Comparison of ENCODE assay signal across 11 cellular contexts in genomic region chr11:75103380-75104026, GRCh38. TPM values are rescaled to one million over a fixed set of nuclear protein-coding genes. Genes with fewer than 3 reads are reported as not detected.
DNase-seq lines count a peak whose midpoint lies in the region; ATAC-seq lines count a peak whose summit lies in the region.
"Had no signal": no experiment of that assay in that cellular context is flagged by ENCODE, and none has a peak within 500 bp of the region (broad histone marks: within the 10 kb centered on the region; RNA-seq: fewer than 3 reads in every experiment).

No MANE protein-coding gene starts in this region.

- no peak overlapping the region for H2BK15ac ChIP-seq in mesenchymal stem cell (ENCODE audit: low read depth, poor library complexity, severe bottlenecking)

- peaks cover 14% of the 10 kb centered on the region for H3K4me1 ChIP-seq in mesenchymal stem cell (ENCODE audit: control insufficient read depth, insufficient read depth, low read depth, low read length)

- peak overlapping the region; percentile 3 for H3K27ac ChIP-seq in mesenchymal stem cell (ENCODE audit: low read length, poor library complexity, severe bottlenecking)

- H2BK120ac ChIP-seq in mesenchymal stem cell (ENCODE audit: low read depth, low read length) = no peak overlapping the region

- no peak overlapping the region for H4K91ac ChIP-seq in mesenchymal stem cell (ENCODE audit: low read length)

- H3K36me3 ChIP-seq in mesenchymal stem cell (ENCODE audit: control insufficient read depth in 1 of 2, insufficient read depth in 2 of 2, low read depth in 1 of 2, low read length in 2 of 2) = peaks cover 0 to 8% of the 10 kb centered on the region in 2 experiments

- H3K9me3 Mint-ChIP-seq in effector memory CD8-positive, alpha-beta T cell = no peaks in the 10 kb centered on the region

- no peak overlapping the region for H3K23ac ChIP-seq in mesenchymal stem cell (ENCODE audit: low read length in 2 of 2)

- no peaks in the 10 kb centered on the region for H3K36me3 Mint-ChIP-seq in effector memory CD8-positive, alpha-beta T cell (ENCODE audit: insufficient read depth)

- H3K18ac ChIP-seq in mesenchymal stem cell (ENCODE audit: low read depth in 1 of 2, low read length in 2 of 2) = peak overlapping the region in 1 of 2 experiments; percentile 13

- peaks cover 0 to 3% of the 10 kb centered on the region in 2 donors for H3K4me1 Mint-ChIP-seq in effector memory CD8-positive, alpha-beta T cell (ENCODE audit: low read depth in 2 of 2)

- peak overlapping the region; percentile 78 for H3K9ac ChIP-seq in mesenchymal stem cell (ENCODE audit: low read length)

- DNase-seq in GM04504 (ENCODE audit: low read depth) = peak; percentile 39
- peak; percentile 34 for DNase-seq in amniotic epithelial cell (ENCODE audit: low read depth)
- DNase-seq in mesenchymal stem cell = peak; percentile 72
- no peak for DNase-seq in NCI-H2081 treated with DMSO at 0.1 percent for 48 hours (lab: John Stamatoyannopoulos, UW)
- DNase-seq in iPS-NIHi7 (ENCODE audit: extremely low spot score) = no peak
- no peak for DNase-seq in effector memory CD8-positive, alpha-beta T cell
- DNase-seq: activated CD8-positive, alpha-beta memory T cell treated with anti-CD3 and anti-CD28 coated beads, Interleukin-2, amount 50 U/mL, for 48 hours; dermis blood vessel endothelial cell; NCI-H524; stimulated activated CD4-positive, alpha-beta T cell treated with anti-CD3 and anti-CD28 coated beads, Interleukin-2, amount 100 ng/mL, for 24 hours had no signal

- no peak overlapping the region for H3K14ac ChIP-seq in mesenchymal stem cell (ENCODE audit: low read length in 2 of 2)

- no peak overlapping the region for H3K4me3 Mint-ChIP-seq in effector memory CD8-positive, alpha-beta T cell

- H4K8ac ChIP-seq in mesenchymal stem cell (ENCODE audit: low read length) = no peak overlapping the region

- no peak overlapping the region for H3K4ac ChIP-seq in mesenchymal stem cell (ENCODE audit: low read depth in 1 of 2, low read length in 2 of 2)

- peak; percentile 56 for ATAC-seq in HG03378 (IDR thresholded peaks at IDR 0.05; ENCODE audit: unreplicated experiment)
- no peak for ATAC-seq in effector memory CD8-positive, alpha-beta T cell (replicated peaks)

- no peak overlapping the region for H3K4me3 ChIP-seq in mesenchymal stem cell (ENCODE audit: insufficient read depth in 1 of 2, low read depth in 1 of 2, low read length in 2 of 2)

- H2AFZ ChIP-seq in mesenchymal stem cell (ENCODE audit: low read depth, low read length) = no peak overlapping the region

- H3K9me3 ChIP-seq in mesenchymal stem cell (ENCODE audit: control insufficient read depth, low read length) = no peaks in the 10 kb centered on the region

- no peak overlapping the region for H2BK12ac ChIP-seq in mesenchymal stem cell (ENCODE audit: low read length in 2 of 2)

- peaks cover 10% of the 10 kb centered on the region for H3K79me1 ChIP-seq in mesenchymal stem cell (replicated peaks; ENCODE audit: low read length, poor library complexity, severe bottlenecking)

- H3K27me3 ChIP-seq in mesenchymal stem cell (ENCODE audit: control insufficient read depth in 1 of 2, insufficient read depth in 1 of 2, low read length in 2 of 2) = no peaks in the 10 kb centered on the region

- H2AK5ac ChIP-seq in mesenchymal stem cell (ENCODE audit: low read length, severe bottlenecking) = peak overlapping the region; percentile 3

- H3K27me3 Mint-ChIP-seq in effector memory CD8-positive, alpha-beta T cell = peaks cover 43 to 65% of the 10 kb centered on the region in 2 donors

- 38% methylated on average over 5 of the region's 5 CpGs for WGBS in mesenchymal stem cell

- no peak overlapping the region for H2BK5ac ChIP-seq in mesenchymal stem cell (ENCODE audit: low read depth, low read length, poor library complexity, severe bottlenecking)

- no peak overlapping the region for H3K27ac Mint-ChIP-seq in effector memory CD8-positive, alpha-beta T cell

- H3K4me2 ChIP-seq in mesenchymal stem cell (ENCODE audit: low read length, poor library complexity, severe bottlenecking) = no peak overlapping the region

RNA-seq across cellular contexts. Expression of gene OR2AT4, which starts 6.8 kb away (rescaled TPM):
- polyA plus RNA-seq in mesenchymal stem cell (2013, experiment 1 of 2) = not detected
- not detected for polyA plus RNA-seq in mesenchymal stem cell (2013, experiment 2 of 2)

RNA-seq across cellular contexts. Expression of gene SLCO2B1, which starts 47.4 kb away (rescaled TPM):
- polyA plus RNA-seq in mesenchymal stem cell (2013, experiment 1 of 2) = 0.18 TPM
- polyA plus RNA-seq in mesenchymal stem cell (2013, experiment 2 of 2) = 0.16 TPM

Comparison
In these comparisons a context has a peak if more than half of its experiments do, and no peak if none do; other contexts are left out.
1. DNase-seq: peak in GM04504 (single experiment), amniotic epithelial cell (single experiment) and mesenchymal stem cell (single experiment); none in NCI-H2081 treated with DMSO at 0.1 percent for 48 hours (single experiment), iPS-NIHi7 (single experiment) and effector memory CD8-positive, alpha-beta T cell (0 of 3).